35 cellular contexts compared by ENCODE assay signal in genomic region chr20:60073504-60073903, GRCh38.
"Had no signal": no experiment of that assay in that cellular context is flagged by ENCODE, and none has a peak within 500 bp of the region (broad histone marks: within the 10 kb centered on the region; RNA-seq: fewer than 3 reads in every experiment).

No MANE protein-coding gene starts in this region.

- H3K27me3 ChIP-seq: MG63 had no signal

- DNase-seq: Karpas-422, Kasumi-1, MG63, MM.1S, MV-4-11, NCI-H1048, NCI-H1092, NCI-H1092 treated with DMSO at 0.1 percent for 48 hours, NCI-H1105, NCI-H1105 treated with DMSO at 0.1 percent for 48 hours, NCI-H1417, NCI-H1417 treated with DMSO at 0.1 percent for 48 hours, NCI-H1436, NCI-H1436 treated with DMSO at 0.1 percent for 48 hours, NCI-H146, NCI-H1694, NCI-H1694 treated with DMSO at 0.1 percent for 48 hours, NCI-H187, NCI-H187 treated with DMSO at 0.1 percent for 48 hours, NCI-H1930, NCI-H2029, NCI-H2029 treated with DMSO at 0.1 percent for 48 hours, NCI-H2081, NCI-H2081 treated with DMSO at 0.1 percent for 48 hours, NCI-H2107, NCI-H2171, NCI-H2171 treated with DMSO at 0.1 percent for 48 hours, NCI-H2227 treated with DMSO at 0.1 percent for 48 hours, NCI-H226, NCI-H345, NCI-H446, NCI-H446 treated with DMSO at 0.1 percent for 48 hours, NCI-H510A, NCI-H510A treated with DMSO at 0.1 percent for 48 hours, NCI-H524 had no signal

- H3K4me3 ChIP-seq: MG63 had no signal

- H3K36me3 ChIP-seq: MG63 had no signal

- H3K9me3 ChIP-seq: MG63 had no signal
